9 cellular contexts compared by ENCODE assay signal in the genomic region with DNA sequence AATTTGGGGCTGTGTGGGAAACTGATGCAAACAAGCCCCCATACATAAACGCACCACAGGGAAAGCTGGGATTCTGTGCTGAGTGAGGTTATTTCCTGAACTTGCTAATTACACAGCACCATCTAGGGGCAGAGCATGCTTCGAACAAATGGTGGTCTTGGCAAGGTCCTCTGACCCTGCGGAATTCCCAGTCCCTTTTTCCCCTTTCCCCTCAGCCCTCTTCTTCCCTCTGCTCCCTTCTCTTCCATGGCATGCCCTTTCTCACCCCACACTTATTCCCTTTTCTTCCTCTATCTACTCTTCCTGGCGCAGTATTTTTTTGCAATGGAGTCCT.
DNase-seq lines count a peak whose midpoint lies in the region; ATAC-seq and TF ChIP-seq lines count a peak whose summit lies in the region.
"Had no signal": no experiment of that assay in that cellular context is flagged by ENCODE, and none has a peak within 500 bp of the region (broad histone marks: within the 10 kb centered on the region; RNA-seq: fewer than 3 reads in every experiment).

No MANE protein-coding gene starts in this region.

- no peaks in the 10 kb centered on the region for H3K9me2 ChIP-seq in PC-9 (ENCODE audit: insufficient read depth)

- H3K27ac Mint-ChIP-seq in activated CD8-positive, alpha-beta T cell treated with anti-CD3 and anti-CD28 coated beads for 36 hours = no peak overlapping the region

- H3K27me3 ChIP-seq in PC-9 (ENCODE audit: insufficient read depth, low read depth) = no peaks in the 10 kb centered on the region
- no peaks in the 10 kb centered on the region for H3K27me3 ChIP-seq in smooth muscle cell (ENCODE audit: low read depth)
- H3K27me3 ChIP-seq: BLaER1 had no signal

- ATAC-seq in activated CD8-positive, alpha-beta T cell treated with anti-CD3 and anti-CD28 coated beads for 36 hours = no peak
- ATAC-seq in GM18519 (IDR thresholded peaks at IDR 0.05; ENCODE audit: low FRiP score, unreplicated experiment) (no peak), GM18858 (IDR thresholded peaks at IDR 0.05; ENCODE audit: unreplicated experiment) (no peak)

- peaks cover 16% of the 10 kb centered on the region for H3K27me3 Mint-ChIP-seq in activated CD8-positive, alpha-beta T cell treated with anti-CD3 and anti-CD28 coated beads for 36 hours

- BruUV-seq in PC-9 (replicated peaks; lab: Mats Ljungman, UMichigan) = no TSS peak

- H3K4me2 ChIP-seq in PC-9 (no peak overlapping the region), smooth muscle cell (no peak overlapping the region)
- H3K4me2 ChIP-seq: BLaER1 had no signal

- H3F3A ChIP-seq in PC-9 (ENCODE audit: insufficient read depth, low read depth) (peaks cover 5% of the 10 kb centered on the region; the same call in 1 of the 2 replicates), smooth muscle cell (ENCODE audit: low read depth) (no peaks in the 10 kb centered on the region)

- WGBS in smooth muscle cell (ENCODE audit: low lambda C conversion rate) = 61% methylated on average over 4 of the region's 4 CpGs

- H3K4me3 ChIP-seq in PC-9 (no peak overlapping the region), foreskin fibroblast (ENCODE audit: low read depth in 1 of 2, low read length in 2 of 2) (no peak overlapping the region), smooth muscle cell (no peak overlapping the region)
- H3K4me3 ChIP-seq: BLaER1 had no signal

- no peaks in the 10 kb centered on the region for H3K4me1 Mint-ChIP-seq in activated CD8-positive, alpha-beta T cell treated with anti-CD3 and anti-CD28 coated beads for 36 hours (ENCODE audit: low read depth)

- CTCF ChIA-PET in PC-9 (lab: Charles Lee) = interaction anchor here (1.0 kb wide), 1 partner anchor 37 kb away, joined by 7 read pairs; no protein-coding TSS in a partner anchor
- CTCF ChIA-PET in activated CD8-positive, alpha-beta T cell treated with anti-CD3 and anti-CD28 coated beads for 36 hours (lab: Charles Lee) = no interaction called here

- TF ChIP-seq CTCF in PC-9 (conservative IDR thresholded peaks at IDR 0.05) = peak; percentile 38
- TF ChIP-seq CTCF in foreskin fibroblast (IDR thresholded peaks at IDR 0.05; ENCODE audit: low read depth, low read length) = peak; percentile 61
- TF ChIP-seq CTCF in smooth muscle cell (IDR thresholded peaks at IDR 0.05; ENCODE audit: borderline replicate concordance, insufficient read depth, poor library complexity, severe bottlenecking) = peak; percentile 43
- no peak for TF ChIP-seq CTCF in activated CD8-positive, alpha-beta T cell treated with anti-CD3 and anti-CD28 coated beads for 36 hours (IDR thresholded peaks at IDR 0.05)

- no peak overlapping the region for H3K4me3 Mint-ChIP-seq in activated CD8-positive, alpha-beta T cell treated with anti-CD3 and anti-CD28 coated beads for 36 hours

- no peaks in the 10 kb centered on the region for H3K9me3 Mint-ChIP-seq in activated CD8-positive, alpha-beta T cell treated with anti-CD3 and anti-CD28 coated beads for 36 hours

- DNase-seq in NCI-H1417 (lab: John Stamatoyannopoulos, UW) = peak; percentile 6 to 39 (median 8)
- no peak for DNase-seq in NCI-H1417 treated with DMSO at 0.1 percent for 48 hours (lab: John Stamatoyannopoulos, UW)
- DNase-seq in PC-9 = peak in 1 of 2 experiments; percentile 17
- DNase-seq in foreskin fibroblast = peak in 1 of 2 donors; percentile 67
- no peak for DNase-seq in smooth muscle cell (lab: John Stamatoyannopoulos, UW; ENCODE audit: unreplicated experiment)
- no peak for DNase-seq in activated CD8-positive, alpha-beta T cell treated with anti-CD3 and anti-CD28 coated beads for 36 hours

- POLR2A ChIA-PET in PC-9 (lab: Charles Lee; ENCODE audit: unreplicated experiment) = no interaction called here
- POLR2A ChIA-PET in activated CD8-positive, alpha-beta T cell treated with anti-CD3 and anti-CD28 coated beads for 36 hours (lab: Charles Lee) = no interaction called here

- H3K9ac ChIP-seq in smooth muscle cell (ENCODE audit: low read depth) = no peak overlapping the region
- H3K9ac ChIP-seq: BLaER1 had no signal

- intact Hi-C loops in PC-9 (cut with micrococcal nuclease; ENCODE audit: unreplicated experiment) = loop anchor here (1.0 kb wide), 2 partner anchors 33 to 368 kb away; no protein-coding TSS in a partner anchor
- intact Hi-C loops in activated CD8-positive, alpha-beta T cell treated with anti-CD3 and anti-CD28 coated beads for 36 hours (cut with micrococcal nuclease) = no loop called here

- H2AFZ ChIP-seq in PC-9 (no peak overlapping the region), smooth muscle cell (ENCODE audit: low read depth) (no peak overlapping the region)

- H3K36me3 ChIP-seq in PC-9 (ENCODE audit: low read depth) (peaks cover 3% of the 10 kb centered on the region; the same call in 1 of the 2 replicates), smooth muscle cell (ENCODE audit: low read depth) (no peaks in the 10 kb centered on the region)
- H3K36me3 ChIP-seq: BLaER1 had no signal

- H3K36me3 Mint-ChIP-seq in activated CD8-positive, alpha-beta T cell treated with anti-CD3 and anti-CD28 coated beads for 36 hours (ENCODE audit: low read depth) = no peaks in the 10 kb centered on the region

- H3K4me1 ChIP-seq in PC-9 (replicated peaks; ENCODE audit: insufficient read depth) (peaks cover 16% of the 10 kb centered on the region), smooth muscle cell (ENCODE audit: low read depth) (no peaks in the 10 kb centered on the region)

- H3K79me2 ChIP-seq in PC-9 (ENCODE audit: low read depth) (no peaks in the 10 kb centered on the region), smooth muscle cell (ENCODE audit: low read depth) (no peaks in the 10 kb centered on the region)

- H4K20me1 ChIP-seq in PC-9 (ENCODE audit: insufficient read depth) (no peaks in the 10 kb centered on the region), smooth muscle cell (ENCODE audit: low read depth) (no peaks in the 10 kb centered on the region)
- H4K20me1 ChIP-seq: BLaER1 had no signal

- H3K27ac ChIP-seq in PC-9 (no peak overlapping the region), smooth muscle cell (ENCODE audit: low read depth) (no peak overlapping the region)
- H3K27ac ChIP-seq: BLaER1 had no signal

- peaks cover 13% of the 10 kb centered on the region for H3K9me3 ChIP-seq in PC-9 (ENCODE audit: insufficient read depth, low read depth)
- no peaks in the 10 kb centered on the region for H3K9me3 ChIP-seq in smooth muscle cell (replicated peaks; ENCODE audit: low read depth)

Comparison
In these comparisons a context has a peak if more than half of its experiments do, and no peak if none do; other contexts are left out.
1. DNase-seq: peak in NCI-H1417 (3 of 3); none in NCI-H1417 treated with DMSO at 0.1 percent for 48 hours (single experiment), smooth muscle cell (single experiment) and activated CD8-positive, alpha-beta T cell treated with anti-CD3 and anti-CD28 coated beads for 36 hours (single experiment).